Comparison of ENCODE assay signal across 27 cellular contexts in the genomic region with DNA sequence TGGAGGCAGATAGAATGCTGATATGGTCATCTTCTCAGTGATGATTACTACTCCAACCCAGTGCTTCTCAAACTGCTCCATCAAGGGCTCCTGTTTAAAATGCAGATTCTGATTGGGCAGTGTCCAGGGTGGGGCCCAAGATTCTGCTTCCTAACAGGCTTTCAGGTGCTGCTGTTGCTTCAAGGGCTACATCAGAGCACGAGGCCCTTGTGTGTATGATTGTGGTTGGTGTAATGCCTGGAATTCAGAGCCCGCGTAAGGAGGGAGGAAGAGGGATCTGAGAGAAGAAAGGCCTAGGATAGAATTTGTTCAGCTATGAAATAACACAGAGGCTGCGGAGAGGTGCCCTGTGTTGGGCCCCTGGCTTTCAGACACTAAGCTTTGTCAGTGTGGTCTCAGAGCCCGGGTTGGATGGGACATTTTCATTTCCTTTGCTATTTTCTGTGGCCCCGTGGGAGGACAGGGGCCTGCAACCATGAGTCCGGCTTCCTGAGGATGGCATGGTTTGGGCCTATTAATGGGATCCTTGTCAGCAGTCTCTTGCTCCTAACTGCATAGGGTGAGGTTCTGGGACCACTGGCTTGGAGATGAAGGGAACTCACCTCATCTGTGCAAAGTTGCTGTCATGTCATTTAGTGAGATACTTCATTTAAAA. TPM values are rescaled to one million over a fixed set of nuclear protein-coding genes. Genes with fewer than 3 reads are reported as not detected.
DNase-seq lines count a peak whose midpoint lies in the region; ATAC-seq, FAIRE-seq and TF ChIP-seq lines count a peak whose summit lies in the region.
"Had no signal": no experiment of that assay in that cellular context is flagged by ENCODE, and none has a peak within 500 bp of the region (broad histone marks: within the 10 kb centered on the region; RNA-seq: fewer than 3 reads in every experiment).

No MANE protein-coding gene starts in this region.

- peak overlapping the region in 2 of 11 experiments; percentile 12 to 13; a peak in 1 of 22 replicates for H3K27ac ChIP-seq in BLaER1 treated with 17β-estradiol and CSF1 and Interleukin-3, amounts not matched to agents 10 nM and 100 nM
- no peak overlapping the region for H3K27ac ChIP-seq in HCT116 (ENCODE audit: low read depth, low read length)
- no peak overlapping the region for H3K27ac ChIP-seq in breast epithelium
- no peak overlapping the region for H3K27ac ChIP-seq in small intestine (ENCODE audit: low read depth in 1 of 2, low read length in 1 of 2)
- H3K27ac ChIP-seq: left lung, ovary, SK-N-MC, suprapubic skin had no signal

- no peaks in the 10 kb centered on the region for H3K27me3 ChIP-seq in BLaER1 treated with 17β-estradiol and CSF1 and Interleukin-3, amounts not matched to agents 10 nM and 100 nM
- H3K27me3 ChIP-seq in HCT116 (ENCODE audit: insufficient read depth, low read length) (no peaks in the 10 kb centered on the region), breast epithelium (no peaks in the 10 kb centered on the region), H7 (ENCODE audit: control insufficient read depth, insufficient read depth, low read length) (no peaks in the 10 kb centered on the region), small intestine (ENCODE audit: control insufficient read depth in 2 of 2, insufficient read depth in 2 of 2, low read length in 2 of 2) (no peaks in the 10 kb centered on the region)
- H3K27me3 ChIP-seq: left lung, ovary, suprapubic skin had no signal

- H3K4me2 ChIP-seq in BLaER1 treated with 17β-estradiol and CSF1 and Interleukin-3, amounts not matched to agents 10 nM and 100 nM = peak overlapping the region; percentile 18 to 70 (median 45); a peak in 19 of 22 replicates
- no peak overlapping the region for H3K4me2 ChIP-seq in HCT116 (ENCODE audit: low read length)

- no peak overlapping the region for H3K4me3 Mint-ChIP-seq in osteocyte (ENCODE audit: unreplicated experiment)
- H3K4me3 Mint-ChIP-seq: dendritic cell treated with granulocyte-macrophage colony-stimulating factor and Interleukin-4, amounts not matched to agents 40 ng/mL and 50 ng/mL, for 4 days; T-helper 1 cell treated with Interleukin-12 subunit alpha and Interleukin-12 subunit beta and Interleukin-4 antibody, amounts not matched to agents 30 μg/mL and 1 μg/mL, for 36 hours had no signal

- POLR2A ChIA-PET in HCT116 (lab: Charles Lee) = interaction anchor here (0.7 kb wide), 1 partner anchor 10 kb away, joined by 3 read pairs; no protein-coding TSS in a partner anchor

- DNase-seq in HCT116 (ENCODE audit: low read depth, low spot score) = no peak
- DNase-seq in ecto neural progenitor cell (ENCODE audit: low spot score) = peak; percentile 26
- peak; percentile 49 for DNase-seq in osteocyte (ENCODE audit: extremely low spot score, unreplicated experiment)
- DNase-seq in effector CD8-positive, alpha-beta T cell (lab: John Stamatoyannopoulos, UW) = no peak
- no peak for DNase-seq in breast epithelium (ENCODE audit: low spot score in 2 of 2)
- DNase-seq in H7 = no peak
- DNase-seq in small intestine = no peak
- DNase-seq: activated CD8-positive, alpha-beta memory T cell treated with anti-CD3 and anti-CD28 coated beads for 24 hours; activated naive CD4-positive, alpha-beta T cell treated with anti-CD3 and anti-CD28 coated beads, Interleukin-2, amount 50 U/mL, for 16 hours; C1 segment of cervical spinal cord; Calu3; central memory CD4-positive, alpha-beta T cell; left lung; naive B cell; NCI-H146; NCI-H446 treated with DMSO at 0.1 percent for 48 hours; ovary; RPMI8226; stimulated activated CD4-positive, alpha-beta T cell treated with anti-CD3 and anti-CD28 coated beads, Interleukin-2, amount 100 ng/mL, for 48 hours had no signal

- CTCF ChIA-PET in HCT116 (lab: Charles Lee) = no interaction called here

- H3K4me1 Mint-ChIP-seq in osteocyte (ENCODE audit: unreplicated experiment) = no peaks in the 10 kb centered on the region
- H3K4me1 Mint-ChIP-seq: naive B cell had no signal

- RAD21 ChIA-PET in HCT116 (lab: Charles Lee; ENCODE audit: low non-redundant PET in 1 of 2, low total read pairs in 2 of 2, uncharacterized antibody in 2 of 2, unreplicated experiment in 2 of 2) = no interaction called here

- ATAC-seq in HCT116 = peak; percentile 35
- ATAC-seq: left lung had no signal

- TF ChIP-seq POLR2A in HCT116 (IDR thresholded peaks at IDR 0.05; ENCODE audit: borderline replicate concordance, extremely low read depth, insufficient read depth, insufficient read length) (no peak), breast epithelium (IDR thresholded peaks at IDR 0.05) (no peak)

- no peaks in the 10 kb centered on the region for H3K9me2 ChIP-seq in HCT116 (ENCODE audit: insufficient read depth)

- H3K4me3 ChIP-seq in BLaER1 treated with 17β-estradiol and CSF1 and Interleukin-3, amounts not matched to agents 10 nM and 100 nM = no peak overlapping the region
- no peak overlapping the region for H3K4me3 ChIP-seq in HCT116 (replicated peaks in 1 of 2; ENCODE audit: low read depth in 1 of 2, low read length in 2 of 2)
- H3K4me3 ChIP-seq in breast epithelium = no peak overlapping the region
- H3K4me3 ChIP-seq in H7 (ENCODE audit: insufficient read depth, low read depth, low read length) = no peak overlapping the region
- H3K4me3 ChIP-seq in small intestine (ENCODE audit: low read depth in 1 of 2, low read length in 2 of 2) = no peak overlapping the region
- H3K4me3 ChIP-seq: left lung, ovary, SK-N-MC, suprapubic skin had no signal

- H2AFZ ChIP-seq in HCT116 (ENCODE audit: low read depth, low read length, poor library complexity, severe bottlenecking) = no peak overlapping the region

- no TSS peak for BruUV-seq in HCT116 (replicated peaks; lab: Mats Ljungman, UMichigan)

- 91 to 94% (median 92%) methylated on average over 7 of the region's 7 CpGs for WGBS in small intestine, 3 donors

- peaks cover 0 to 13% (median 0%) of the 10 kb centered on the region in 11 experiments; a peak in 5 of 22 replicates for H4K20me1 ChIP-seq in BLaER1 treated with 17β-estradiol and CSF1 and Interleukin-3, amounts not matched to agents 10 nM and 100 nM
- H4K20me1 ChIP-seq in HCT116 (ENCODE audit: insufficient read depth) = no peaks in the 10 kb centered on the region

- no peaks in the 10 kb centered on the region for H3K9me3 ChIP-seq in BLaER1 treated with 17β-estradiol and CSF1 and Interleukin-3, amounts not matched to agents 10 nM and 100 nM (replicated peaks in 1 of 11)
- no peaks in the 10 kb centered on the region for H3K9me3 ChIP-seq in HCT116 (ENCODE audit: control insufficient read depth in 1 of 2, insufficient read depth in 1 of 2, low read depth in 1 of 2, low read length in 2 of 2)
- H3K9me3 ChIP-seq in breast epithelium = no peaks in the 10 kb centered on the region
- no peaks in the 10 kb centered on the region for H3K9me3 ChIP-seq in small intestine (ENCODE audit: control insufficient read depth, low read depth)
- H3K9me3 ChIP-seq: left lung, ovary, suprapubic skin had no signal

- intact Hi-C loops in HCT116 (cut with micrococcal nuclease) (no loop called here), breast epithelium (cut with DNase I; ENCODE audit: low total_unique reads) (no loop called here)

- no peak for TF ChIP-seq CTCF in HCT116 (IDR thresholded peaks at IDR 0.05 in 2 of 3, conservative IDR thresholded peaks at IDR 0.05 in 1 of 3; ENCODE audit: borderline replicate concordance in 1 of 3, insufficient read depth in 1 of 3, low read depth in 2 of 3, low read length in 2 of 3)
- TF ChIP-seq CTCF in osteocyte (IDR thresholded peaks at IDR 0.05) = no peak
- no peak for TF ChIP-seq CTCF in breast epithelium (IDR thresholded peaks at IDR 0.05)

- no peaks in the 10 kb centered on the region for H3K79me2 ChIP-seq in HCT116 (ENCODE audit: insufficient read depth, low read length)

- no peak for TF ChIP-seq RAD21 in HCT116 (IDR thresholded peaks at IDR 0.05; ENCODE audit: low read depth)

- H3K27me3 Mint-ChIP-seq in osteocyte (ENCODE audit: unreplicated experiment) = no peaks in the 10 kb centered on the region
- H3K27me3 Mint-ChIP-seq: dendritic cell treated with granulocyte-macrophage colony-stimulating factor and Interleukin-4, amounts not matched to agents 40 ng/mL and 50 ng/mL, for 4 days; naive B cell had no signal

- H3K9ac ChIP-seq in BLaER1 treated with 17β-estradiol and CSF1 and Interleukin-3, amounts not matched to agents 10 nM and 100 nM = no peak overlapping the region
- H3K9ac ChIP-seq in HCT116 (ENCODE audit: low read length) = no peak overlapping the region

- no peak overlapping the region for H3K27ac Mint-ChIP-seq in osteocyte (ENCODE audit: unreplicated experiment)
- H3K27ac Mint-ChIP-seq: dendritic cell treated with granulocyte-macrophage colony-stimulating factor and Interleukin-4, amounts not matched to agents 40 ng/mL and 50 ng/mL, for 4 days; T-helper 1 cell treated with Interleukin-12 subunit alpha and Interleukin-12 subunit beta and Interleukin-4 antibody, amounts not matched to agents 30 μg/mL and 1 μg/mL, for 36 hours had no signal

- FAIRE-seq in small intestine (lab: Jason Lieb, UNC) = no peak
- FAIRE-seq: astrocyte, endothelial cell of umbilical vein, GM18507 had no signal

- peaks cover 38 to 49% (median 43%) of the 10 kb centered on the region in 11 experiments for H3K36me3 ChIP-seq in BLaER1 treated with 17β-estradiol and CSF1 and Interleukin-3, amounts not matched to agents 10 nM and 100 nM
- H3K36me3 ChIP-seq in HCT116 (ENCODE audit: control insufficient read depth in 1 of 2, insufficient read depth in 2 of 2, low read length in 2 of 2) (peaks cover 0 to 4% of the 10 kb centered on the region in 2 experiments; a peak in 2 of 4 replicates), breast epithelium (no peaks in the 10 kb centered on the region), H7 (replicated peaks; ENCODE audit: control insufficient read depth, insufficient read depth, low read length) (peaks cover 6% of the 10 kb centered on the region), small intestine (ENCODE audit: control insufficient read depth in 2 of 2, insufficient read depth in 2 of 2, low read length in 2 of 2) (no peaks in the 10 kb centered on the region)
- H3K36me3 ChIP-seq: ovary had no signal

- peaks cover 17 to 23% (median 20%) of the 10 kb centered on the region in 10 experiments for H3K4me1 ChIP-seq in BLaER1 treated with 17β-estradiol and CSF1 and Interleukin-3, amounts not matched to agents 10 nM and 100 nM
- peaks cover 0 to 2% of the 10 kb centered on the region in 2 experiments; a peak in 1 of 4 replicates for H3K4me1 ChIP-seq in HCT116 (ENCODE audit: control insufficient read depth in 1 of 2, insufficient read depth in 2 of 2, low read length in 2 of 2)
- no peaks in the 10 kb centered on the region for H3K4me1 ChIP-seq in breast epithelium
- H3K4me1 ChIP-seq in small intestine (ENCODE audit: control insufficient read depth in 2 of 2, insufficient read depth in 1 of 2, low read depth in 1 of 2, low read length in 1 of 2) = no peaks in the 10 kb centered on the region
- H3K4me1 ChIP-seq: left lung had no signal

- H3K9me3 Mint-ChIP-seq in osteocyte (ENCODE audit: unreplicated experiment) = no peaks in the 10 kb centered on the region
- H3K9me3 Mint-ChIP-seq: dendritic cell treated with granulocyte-macrophage colony-stimulating factor and Interleukin-4, amounts not matched to agents 40 ng/mL and 50 ng/mL, for 4 days; T-helper 1 cell treated with Interleukin-12 subunit alpha and Interleukin-12 subunit beta and Interleukin-4 antibody, amounts not matched to agents 30 μg/mL and 1 μg/mL, for 36 hours had no signal

- peaks cover 23% of the 10 kb centered on the region for H3K36me3 Mint-ChIP-seq in osteocyte (ENCODE audit: unreplicated experiment)

RNA-seq across cellular contexts. Expression of a gene that starts 53.0 kb away (rescaled TPM):
- total RNA-seq in HCT116 (2021; ENCODE audit: unreplicated experiment) = 147 TPM
- 140 and 146 TPM in 2 replicates for polyA plus RNA-seq in HCT116 (2012)
- total RNA-seq in osteocyte = 139 and 152 TPM in 2 replicates
- 10 to 100 TPM; 47.2 to 88.8 (median 74.4) TPM for total RNA-seq in breast epithelium
- total RNA-seq in H7 (2014; rRNA removed; shearing (Covaris generic)) = 78.6 and 100 TPM in 2 replicates
- polyA plus RNA-seq in small intestine = 100 to 1,000 TPM; 174 to 308 (median 207) TPM

Comparison
In these comparisons a context has a peak if more than half of its experiments do, and no peak if none do; other contexts are left out.
1. DNase-seq: peak in ecto neural progenitor cell (single experiment) and osteocyte (single experiment); none in HCT116 (single experiment), effector CD8-positive, alpha-beta T cell (single experiment), breast epithelium (0 of 2), H7 (single experiment) and small intestine (single experiment).